In genomic region chr7:16514729-16515128, GRCh38 we compare ENCODE assay signal across 12 cellular contexts. TPM values are rescaled to one million over a fixed set of nuclear protein-coding genes. Genes with fewer than 3 reads are reported as not detected.
"Had no signal": no experiment of that assay in that cellular context is flagged by ENCODE, and none has a peak within 500 bp of the region (broad histone marks: within the 10 kb centered on the region; RNA-seq: fewer than 3 reads in every experiment).

No MANE protein-coding gene starts in this region.

- ATAC-seq: GM23338, HCT116 had no signal

- H2AFZ ChIP-seq: GM23248, GM23338 had no signal

- H3K36me3 ChIP-seq: HAP-1 had no signal

- FAIRE-seq: H1, H54 had no signal

- H3K9me3 ChIP-seq: HAP-1 had no signal

- H3K9ac ChIP-seq: GM23248 had no signal

- H3K4me2 ChIP-seq: GM23338 had no signal

- H3K4me1 ChIP-seq: HAP-1 had no signal

- H3K4me3 ChIP-seq: GM23248, GM23338, HAP-1 had no signal

- H3K27ac ChIP-seq: GM23248 had no signal

- DNase-seq: GM23248, GOT3, H7, H9, HCEC 1CT, HFFc6 had no signal

RNA-seq across cellular contexts. Expression of gene LRRC72, which starts 11.9 kb away (rescaled TPM):
- total RNA-seq: GM23248, GM23338, H1, H4, H7, H9, HFFc6 had no signal
- polyA plus RNA-seq: GM23248, GM23338, H1 had no signal

RNA-seq across cellular contexts. Expression of gene SOSTDC1, which starts 49.2 kb away (rescaled TPM):
- total RNA-seq: GM23248, H7, H9, HFFc6 had no signal
- polyA plus RNA-seq: GM23248 had no signal
